In the genomic region with DNA sequence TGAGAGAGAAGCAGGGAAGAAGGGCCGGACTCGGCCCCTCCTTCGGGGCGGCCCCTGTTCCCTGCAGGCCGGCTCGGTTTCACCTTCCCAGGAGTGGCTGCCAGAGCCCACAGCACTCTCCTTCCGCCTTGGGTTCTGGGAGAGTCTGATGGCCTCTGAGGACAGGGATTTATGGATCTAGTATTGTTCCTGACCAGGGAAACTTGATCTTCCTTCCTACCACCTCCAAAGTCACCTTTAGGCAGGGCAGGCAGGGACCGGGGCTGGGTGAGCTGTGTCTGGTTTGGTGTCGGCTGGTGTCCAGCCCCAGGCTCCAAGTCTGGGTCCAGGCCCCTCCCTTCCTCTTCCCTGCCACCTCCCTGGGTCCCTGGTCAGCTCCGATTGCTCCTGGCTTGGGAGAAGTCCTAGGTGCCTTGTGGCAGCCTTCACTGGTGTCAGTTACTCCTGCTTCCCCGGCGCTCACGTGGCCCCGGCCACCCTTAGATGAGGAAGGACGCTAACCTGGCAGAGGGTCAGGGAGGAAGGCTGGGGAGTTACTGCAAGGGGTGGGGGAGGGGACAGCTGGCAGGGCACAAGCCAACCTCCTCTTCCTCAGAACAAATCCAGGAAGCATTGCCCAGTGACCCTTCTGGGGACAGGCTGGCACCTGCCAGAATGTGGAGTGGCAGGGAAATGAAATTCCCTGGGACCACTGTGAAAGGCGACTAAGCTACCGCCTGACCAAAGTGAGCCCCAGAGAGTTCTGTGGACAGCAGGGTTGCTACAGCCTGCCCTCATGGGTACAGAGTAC, we compare ENCODE assay signal across 8 cellular contexts. TPM values are rescaled to one million over a fixed set of nuclear protein-coding genes. Genes with fewer than 3 reads are reported as not detected.
DNase-seq lines count a peak whose midpoint lies in the region; ATAC-seq and TF ChIP-seq lines count a peak whose summit lies in the region.

No MANE protein-coding gene starts in this region.

- no peak for TF ChIP-seq CTCF in osteoblast (IDR thresholded peaks at IDR 0.05; ENCODE audit: extremely low read depth, low read depth, low read length)

- peak overlapping the region; percentile 93 to 98 for H3K27ac Mint-ChIP-seq in effector memory CD8-positive, alpha-beta T cell

- DNase-seq in COLO668 (lab: John Stamatoyannopoulos, UW; ENCODE audit: unreplicated experiment) = peak; percentile 65
- peak; percentile 48 for DNase-seq in NCI-H2196 (lab: John Stamatoyannopoulos, UW; ENCODE audit: unreplicated experiment)
- no peak for DNase-seq in effector memory CD8-positive, alpha-beta T cell
- peak; percentile 89 for DNase-seq in osteoblast (ENCODE audit: insufficient read length, low spot score, missing footprints)
- DNase-seq in NCI-H774 (lab: John Stamatoyannopoulos, UW) = no peak
- DNase-seq in SK-N-DZ (ENCODE audit: low spot score) = no peak

- no peaks in the 10 kb centered on the region for H3K79me2 ChIP-seq in osteoblast (ENCODE audit: insufficient read depth, low read length)

- ATAC-seq in effector memory CD8-positive, alpha-beta T cell (replicated peaks) = no peak
- ATAC-seq in GM21528 (IDR thresholded peaks at IDR 0.05; ENCODE audit: low FRiP score, unreplicated experiment) (no peak), HG02973 (IDR thresholded peaks at IDR 0.05; ENCODE audit: unreplicated experiment) (no peak)

- no peaks in the 10 kb centered on the region for H3K9me3 Mint-ChIP-seq in effector memory CD8-positive, alpha-beta T cell

- peak overlapping the region; percentile 75 to 77 for H3K4me3 Mint-ChIP-seq in effector memory CD8-positive, alpha-beta T cell

- H3K4me1 Mint-ChIP-seq in effector memory CD8-positive, alpha-beta T cell (ENCODE audit: low read depth in 2 of 2) = peaks cover 46 to 52% of the 10 kb centered on the region in 2 donors

- H3K36me3 Mint-ChIP-seq in effector memory CD8-positive, alpha-beta T cell (ENCODE audit: insufficient read depth) = peaks cover 28% of the 10 kb centered on the region

- no peaks in the 10 kb centered on the region for H4K20me1 ChIP-seq in osteoblast (ENCODE audit: insufficient read depth, low read length)

- H3K27ac ChIP-seq in osteoblast (ENCODE audit: low read depth, low read length) = no peak overlapping the region

- peak overlapping the region; percentile 65 for H2AFZ ChIP-seq in osteoblast (ENCODE audit: low read length)

- no peak overlapping the region for H3K4me3 ChIP-seq in osteoblast (ENCODE audit: insufficient read depth, low read length)

- no peaks in the 10 kb centered on the region for H3K27me3 ChIP-seq in osteoblast (ENCODE audit: insufficient read depth, low read length)

- no peaks in the 10 kb centered on the region for H3K27me3 Mint-ChIP-seq in effector memory CD8-positive, alpha-beta T cell

- H3K4me1 ChIP-seq in osteoblast (ENCODE audit: insufficient read depth, low read length) = peaks cover 8% of the 10 kb centered on the region

- no peaks in the 10 kb centered on the region for H3K9me3 ChIP-seq in osteoblast (ENCODE audit: low read depth, low read length)

- H3K4me2 ChIP-seq in osteoblast (ENCODE audit: insufficient read depth, low read length) = no peak overlapping the region

- H3K36me3 ChIP-seq in osteoblast (ENCODE audit: insufficient read depth, low read length) = peaks cover 6% of the 10 kb centered on the region

RNA-seq across cellular contexts. Expression of gene RFX1, which starts 18.8 kb away (rescaled TPM):
- 2.4 and 2.5 TPM in 2 replicates for total RNA-seq in osteoblast
- polyA plus RNA-seq in SK-N-DZ (2014; cell fraction: cytosol; rRNA removed) = 1.2 and 1.7 TPM in 2 replicates
- 2.5 and 5.6 TPM in 2 replicates for polyA plus RNA-seq in SK-N-DZ (2014; cell fraction: nucleus; rRNA removed)

RNA-seq across cellular contexts. Expression of gene DCAF15, which starts 35.0 kb away (rescaled TPM):
- 11.5 and 11.9 TPM in 2 replicates for total RNA-seq in osteoblast
- 36.7 and 46.9 TPM in 2 replicates for polyA plus RNA-seq in SK-N-DZ (2014; cell fraction: cytosol; rRNA removed)
- polyA plus RNA-seq in SK-N-DZ (2014; cell fraction: nucleus; rRNA removed) = 120 and 125 TPM in 2 replicates

RNA-seq across cellular contexts. Expression of gene RLN3, which starts 40.7 kb away (rescaled TPM):
- not detected in 2 replicates for total RNA-seq in osteoblast
- polyA plus RNA-seq in SK-N-DZ (2014; cell fraction: cytosol; rRNA removed) = not detected in 2 replicates
- not detected in 2 replicates for polyA plus RNA-seq in SK-N-DZ (2014; cell fraction: nucleus; rRNA removed)

RNA-seq across cellular contexts. Expression of gene IL27RA, which starts 44.3 kb away (rescaled TPM):
- 1.1 and 1.2 TPM in 2 replicates for total RNA-seq in osteoblast
- polyA plus RNA-seq in SK-N-DZ (2014; cell fraction: cytosol; rRNA removed) = 0.37 and 1.1 TPM in 2 replicates
- polyA plus RNA-seq in SK-N-DZ (2014; cell fraction: nucleus; rRNA removed) = 0.46 and 1.4 TPM in 2 replicates

RNA-seq across cellular contexts. Expression of gene PODNL1, which starts 49.1 kb away (rescaled TPM):
- 4.0 and 6.5 TPM in 2 replicates for total RNA-seq in osteoblast
- polyA plus RNA-seq in SK-N-DZ (2014; cell fraction: cytosol; rRNA removed) = not detected in 2 replicates
- not detected in 2 replicates for polyA plus RNA-seq in SK-N-DZ (2014; cell fraction: nucleus; rRNA removed)

Comparison
In these comparisons a context has a peak if more than half of its experiments do, and no peak if none do; other contexts are left out.
1. DNase-seq: peak in COLO668 (single experiment), NCI-H2196 (single experiment) and osteoblast (single experiment); none in effector memory CD8-positive, alpha-beta T cell (0 of 3), NCI-H774 (single experiment) and SK-N-DZ (single experiment).